11 cellular contexts compared by ENCODE assay signal in genomic region chr17:4485676-4486646, GRCh38. TPM values are rescaled to one million over a fixed set of nuclear protein-coding genes. Genes with fewer than 3 reads are reported as not detected.
A peak's percentile ranks its signal among the peaks of the same experiment; 100 is the strongest.
DNase-seq lines count a peak whose midpoint lies in the region; ATAC-seq and TF ChIP-seq lines count a peak whose summit lies in the region.
"Had no signal": no experiment of that assay in that cellular context is flagged by ENCODE, and none has a peak within 500 bp of the region (broad histone marks: within the 10 kb centered on the region; RNA-seq: fewer than 3 reads in every experiment).

No MANE protein-coding gene starts in this region.

- no peaks in the 10 kb centered on the region for H3K27me3 Mint-ChIP-seq in T-helper 2 cell treated with Interferon-gamma antibody and Interleukin-4, amounts not matched to agents 5 μg/mL and 100 μg/mL, for 36 hours (ENCODE audit: low read depth)
- H3K27me3 Mint-ChIP-seq in activated T-cell treated with anti-CD3 and anti-CD28 coated beads, Interleukin-2, amount 50 U/mL, for 72 hours (ENCODE audit: low read depth): no peaks in the 10 kb centered on the region
- H3K27me3 Mint-ChIP-seq in osteocyte (ENCODE audit: unreplicated experiment): peaks cover 6% of the 10 kb centered on the region

- peaks cover 4% of the 10 kb centered on the region for H3K36me3 Mint-ChIP-seq in T-helper 2 cell treated with Interferon-gamma antibody and Interleukin-4, amounts not matched to agents 5 μg/mL and 100 μg/mL, for 36 hours (ENCODE audit: low read depth)
- no peaks in the 10 kb centered on the region for H3K36me3 Mint-ChIP-seq in activated T-cell treated with anti-CD3 and anti-CD28 coated beads, Interleukin-2, amount 50 U/mL, for 72 hours (ENCODE audit: insufficient read depth in 2 of 2)
- no peaks in the 10 kb centered on the region for H3K36me3 Mint-ChIP-seq in osteocyte (ENCODE audit: unreplicated experiment)

- peak overlapping the region; percentile 77 for H3K27ac Mint-ChIP-seq in T-helper 2 cell treated with Interferon-gamma antibody and Interleukin-4, amounts not matched to agents 5 μg/mL and 100 μg/mL, for 36 hours
- peak overlapping the region; percentile 25 for H3K27ac Mint-ChIP-seq in activated T-cell treated with anti-CD3 and anti-CD28 coated beads, Interleukin-2, amount 50 U/mL, for 72 hours
- H3K27ac Mint-ChIP-seq in osteocyte (ENCODE audit: unreplicated experiment): no peak overlapping the region

- no peak for TF ChIP-seq CTCF in osteocyte (IDR thresholded peaks at IDR 0.05)

- peaks cover 30% of the 10 kb centered on the region for H3K4me1 Mint-ChIP-seq in T-helper 2 cell treated with Interferon-gamma antibody and Interleukin-4, amounts not matched to agents 5 μg/mL and 100 μg/mL, for 36 hours (ENCODE audit: low read depth)
- peaks cover 40% of the 10 kb centered on the region for H3K4me1 Mint-ChIP-seq in activated T-cell treated with anti-CD3 and anti-CD28 coated beads, Interleukin-2, amount 50 U/mL, for 72 hours (ENCODE audit: low read depth)
- H3K4me1 Mint-ChIP-seq in osteocyte (ENCODE audit: unreplicated experiment): peaks cover 4% of the 10 kb centered on the region

- peak; percentile 34 for DNase-seq in T-helper 2 cell treated with Interferon-gamma antibody and Interleukin-4, amounts not matched to agents 5 μg/mL and 100 μg/mL, for 36 hours (ENCODE audit: low spot score)
- DNase-seq in activated T-cell treated with anti-CD3 and anti-CD28 coated beads, Interleukin-2, amount 50 U/mL, for 72 hours: peak; percentile 59
- DNase-seq in stimulated activated CD8-positive, alpha-beta memory T cell treated with anti-CD3 and anti-CD28 coated beads, Interleukin-7, amount 100 ng/mL, for 4 hours (ENCODE audit: low read depth in 2 of 2): peak; percentile 21 to 48
- DNase-seq in osteocyte (ENCODE audit: extremely low spot score, unreplicated experiment) (no peak), SKM-1 (lab: John Stamatoyannopoulos, UW; ENCODE audit: unreplicated experiment) (no peak), pons (ENCODE audit: low spot score) (no peak), hepatic stellate cell (ENCODE audit: low spot score) (no peak)
- DNase-seq: NCI-H2029 treated with DMSO at 0.1 percent for 48 hours, posterior cingulate gyrus had no signal

- H3K4me1 ChIP-seq in mononuclear cell (ENCODE audit: insufficient read depth, low read length): peaks cover 46% of the 10 kb centered on the region

- H3K4me3 ChIP-seq in mononuclear cell (ENCODE audit: low read length): peak overlapping the region; percentile 31
- H3K4me3 ChIP-seq: SK-N-MC had no signal

- H3K4me3 Mint-ChIP-seq in T-helper 2 cell treated with Interferon-gamma antibody and Interleukin-4, amounts not matched to agents 5 μg/mL and 100 μg/mL, for 36 hours: peak overlapping the region; percentile 82
- H3K4me3 Mint-ChIP-seq in activated T-cell treated with anti-CD3 and anti-CD28 coated beads, Interleukin-2, amount 50 U/mL, for 72 hours: peak overlapping the region; percentile 87 to 93
- no peak overlapping the region for H3K4me3 Mint-ChIP-seq in osteocyte (ENCODE audit: unreplicated experiment)

- ATAC-seq in activated T-cell treated with anti-CD3 and anti-CD28 coated beads, Interleukin-2, amount 50 U/mL, for 72 hours (replicated peaks in 1 of 2): peak; percentile 85 to 94

- no peaks in the 10 kb centered on the region for H3K9me3 Mint-ChIP-seq in T-helper 2 cell treated with Interferon-gamma antibody and Interleukin-4, amounts not matched to agents 5 μg/mL and 100 μg/mL, for 36 hours
- H3K9me3 Mint-ChIP-seq in activated T-cell treated with anti-CD3 and anti-CD28 coated beads, Interleukin-2, amount 50 U/mL, for 72 hours: no peaks in the 10 kb centered on the region
- no peaks in the 10 kb centered on the region for H3K9me3 Mint-ChIP-seq in osteocyte (ENCODE audit: unreplicated experiment)

- no peaks in the 10 kb centered on the region for H3K27me3 ChIP-seq in mononuclear cell (ENCODE audit: insufficient read depth, low read length)

- no peaks in the 10 kb centered on the region for H3K9me3 ChIP-seq in mononuclear cell (ENCODE audit: low read depth, low read length)

RNA-seq across cellular contexts. Expression of gene SPNS2, which starts 12.7 kb away (rescaled TPM):
- 1 to 10 TPM; 1.1 to 1.3 TPM for total RNA-seq in activated T-cell treated with anti-CD3 and anti-CD28 coated beads, Interleukin-2, amount 50 U/mL, for 72 hours
- 0.10 TPM for total RNA-seq in mononuclear cell
- total RNA-seq in osteocyte: 0.31 TPM in 1 of 2 replicates, not detected in the other

RNA-seq across cellular contexts. Expression of gene SPNS3, which starts 52.2 kb away (rescaled TPM):
- total RNA-seq in activated T-cell treated with anti-CD3 and anti-CD28 coated beads, Interleukin-2, amount 50 U/mL, for 72 hours: 10 to 100 TPM; 42.1 to 44.9 TPM
- total RNA-seq in mononuclear cell (2.5 TPM), osteocyte (not detected in 2 replicates)

Comparison
In these comparisons a context has a peak if more than half of its experiments do, and no peak if none do; other contexts are left out.
1. DNase-seq: peak in T-helper 2 cell treated with Interferon-gamma antibody and Interleukin-4, amounts not matched to agents 5 μg/mL and 100 μg/mL, for 36 hours (single experiment), activated T-cell treated with anti-CD3 and anti-CD28 coated beads, Interleukin-2, amount 50 U/mL, for 72 hours (2 of 2) and stimulated activated CD8-positive, alpha-beta memory T cell treated with anti-CD3 and anti-CD28 coated beads, Interleukin-7, amount 100 ng/mL, for 4 hours (2 of 2); none in osteocyte (single experiment), SKM-1 (single experiment), pons (single experiment) and hepatic stellate cell (single experiment).
2. RNA of gene SPNS3, which starts 52.2 kb away (total RNA-seq): 42.1 to 44.9 TPM in activated T-cell treated with anti-CD3 and anti-CD28 coated beads, Interleukin-2, amount 50 U/mL, for 72 hours; 2.5 TPM in mononuclear cell (single experiment) and not detected in osteocyte; every median in the first group is over 10 times any median in the second.